In the genomic region with DNA sequence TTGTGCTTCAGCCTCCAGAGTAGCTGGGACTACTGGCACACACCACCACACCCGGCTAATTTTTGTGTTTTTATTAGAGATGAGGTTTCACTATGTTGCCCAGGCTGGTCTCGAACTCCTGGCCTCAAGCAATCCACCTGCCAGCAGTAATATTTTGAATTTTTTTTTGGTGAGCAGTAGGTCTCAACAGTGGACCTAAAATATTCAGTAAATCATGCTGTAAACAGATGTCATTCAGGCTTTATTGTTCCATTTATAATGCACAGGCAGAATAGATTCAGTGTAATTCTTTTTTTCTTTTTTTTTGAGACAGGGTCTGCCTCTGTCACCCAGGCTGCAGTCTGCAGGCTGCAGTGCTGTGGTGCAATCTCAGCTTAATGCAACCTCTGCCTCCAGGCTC, we compare ENCODE assay signal across 20 cellular contexts.
"Had no signal": no experiment of that assay in that cellular context is flagged by ENCODE, and none has a peak within 500 bp of the region (broad histone marks: within the 10 kb centered on the region; RNA-seq: fewer than 3 reads in every experiment).

No MANE protein-coding gene starts in this region.

- H3K4me3 ChIP-seq: esophagus muscularis mucosa, gastrocnemius medialis, mucosa of descending colon, sigmoid colon, skin epidermis, stomach, thoracic aorta, transverse colon had no signal

- H3K27ac ChIP-seq: epithelial cell of prostate, esophagus muscularis mucosa, gastrocnemius medialis, sigmoid colon, skin epidermis, thoracic aorta, transverse colon had no signal

- DNase-seq: effector memory CD8-positive, alpha-beta T cell; gastrocnemius medialis; islet precursor cell; mammary epithelial cell; mucosa of descending colon; naive thymus-derived CD8-positive, alpha-beta T cell; posterior cingulate gyrus; sigmoid colon; stimulated activated CD4-positive, alpha-beta T cell treated with anti-CD3 and anti-CD28 coated beads, Interleukin-2, amount 100 ng/mL, for 24 hours; stimulated activated CD4-positive, alpha-beta T cell treated with anti-CD3 and anti-CD28 coated beads, Interleukin-4, amount 100 ng/mL, for 4 hours; stimulated activated naive B cell treated with anti-CD40 and anti-IgM and Interleukin-4, amounts not matched to agents 10 μg/mL and 1 μg/mL and 100 μg/mL, for 72 hours; stomach; substantia nigra; transverse colon had no signal

- H3K9me3 ChIP-seq: gastrocnemius medialis had no signal

- H3K27me3 ChIP-seq: esophagus muscularis mucosa, gastrocnemius medialis, sigmoid colon, stomach, transverse colon had no signal

- H3K4me3 Mint-ChIP-seq: dendritic cell treated with granulocyte-macrophage colony-stimulating factor and Interleukin-4, amounts not matched to agents 40 ng/mL and 50 ng/mL, for 4 days; effector memory CD8-positive, alpha-beta T cell had no signal

- H3K27ac Mint-ChIP-seq: dendritic cell treated with granulocyte-macrophage colony-stimulating factor and Interleukin-4, amounts not matched to agents 40 ng/mL and 50 ng/mL, for 4 days had no signal

- H3K9me3 Mint-ChIP-seq: dendritic cell treated with granulocyte-macrophage colony-stimulating factor and Interleukin-4, amounts not matched to agents 40 ng/mL and 50 ng/mL, for 4 days; effector memory CD8-positive, alpha-beta T cell had no signal

- ATAC-seq: effector memory CD8-positive, alpha-beta T cell; gastrocnemius medialis; left lobe of liver; mucosa of descending colon; naive thymus-derived CD8-positive, alpha-beta T cell; stimulated activated naive B cell treated with anti-CD40 and anti-IgM and Interleukin-4, amounts not matched to agents 10 μg/mL and 1 μg/mL and 100 μg/mL, for 72 hours had no signal

- H3K27me3 Mint-ChIP-seq: dendritic cell treated with granulocyte-macrophage colony-stimulating factor and Interleukin-4, amounts not matched to agents 40 ng/mL and 50 ng/mL, for 4 days; effector memory CD8-positive, alpha-beta T cell; naive thymus-derived CD8-positive, alpha-beta T cell; stimulated activated naive B cell treated with anti-CD40 and anti-IgM and Interleukin-4, amounts not matched to agents 10 μg/mL and 1 μg/mL and 100 μg/mL, for 72 hours had no signal

- H3K36me3 ChIP-seq: gastrocnemius medialis, thoracic aorta, transverse colon had no signal
